Comparison of ENCODE assay signal across 11 cellular contexts in genomic region chr11:111514216-111515031, GRCh38. TPM values are rescaled to one million over a fixed set of nuclear protein-coding genes. Genes with fewer than 3 reads are reported as not detected.
DNase-seq lines count a peak whose midpoint lies in the region; ATAC-seq and TF ChIP-seq lines count a peak whose summit lies in the region.
"Had no signal": no experiment of that assay in that cellular context is flagged by ENCODE, and none has a peak within 500 bp of the region (broad histone marks: within the 10 kb centered on the region; RNA-seq: fewer than 3 reads in every experiment).

TSS of gene HOATZ (plus strand) at chr11:111514778. CDS start at chr11:111514785, 7 bp downstream.

- peaks cover 5% of the 10 kb centered on the region for H3K27me3 Mint-ChIP-seq in glutamatergic neuron (ENCODE audit: unreplicated experiment)

- H3K79me2 ChIP-seq in smooth muscle cell (ENCODE audit: low read depth): no peaks in the 10 kb centered on the region

- H3K4me2 ChIP-seq in smooth muscle cell: peak within 1 kb of the TSS; percentile 95
- H3K4me2 ChIP-seq: BLaER1 treated with 17β-estradiol and CSF1 and Interleukin-3, amounts not matched to agents 10 nM and 100 nM had no signal

- no peaks in the 10 kb centered on the region for H3K27me3 ChIP-seq in smooth muscle cell (ENCODE audit: low read depth)

- H3K36me3 Mint-ChIP-seq in glutamatergic neuron (ENCODE audit: unreplicated experiment): no peaks in the 10 kb centered on the region

- H3K27ac Mint-ChIP-seq in glutamatergic neuron (ENCODE audit: unreplicated experiment): no peak within 1 kb of the TSS

- H3K27ac ChIP-seq in smooth muscle cell (ENCODE audit: low read depth): peak within 1 kb of the TSS; percentile 24
- H3K27ac ChIP-seq: BLaER1 treated with 17β-estradiol and CSF1 and Interleukin-3, amounts not matched to agents 10 nM and 100 nM had no signal

- WGBS in smooth muscle cell (ENCODE audit: low lambda C conversion rate): 14% methylated on average over 33 of the region's 39 CpGs

- peak; percentile 11 for TF ChIP-seq CTCF in glutamatergic neuron (IDR thresholded peaks at IDR 0.05; ENCODE audit: partially characterized antibody, unreplicated experiment)
- TF ChIP-seq CTCF in smooth muscle cell (IDR thresholded peaks at IDR 0.05; ENCODE audit: borderline replicate concordance, insufficient read depth, poor library complexity, severe bottlenecking): no peak

- H3K9me3 ChIP-seq in smooth muscle cell (replicated peaks; ENCODE audit: low read depth): no peaks in the 10 kb centered on the region

- H3F3A ChIP-seq in smooth muscle cell (ENCODE audit: low read depth): peaks cover 21% of the 10 kb centered on the region

- H4K20me1 ChIP-seq in smooth muscle cell (ENCODE audit: low read depth): no peaks in the 10 kb centered on the region
- H4K20me1 ChIP-seq: BLaER1 treated with 17β-estradiol and CSF1 and Interleukin-3, amounts not matched to agents 10 nM and 100 nM had no signal

- peaks cover 30% of the 10 kb centered on the region for H3K4me1 ChIP-seq in smooth muscle cell (ENCODE audit: low read depth)
- H3K4me1 ChIP-seq: BLaER1 treated with 17β-estradiol and CSF1 and Interleukin-3, amounts not matched to agents 10 nM and 100 nM had no signal

- H3K4me1 Mint-ChIP-seq in glutamatergic neuron (ENCODE audit: low read depth, unreplicated experiment): no peaks in the 10 kb centered on the region

- peak within 1 kb of the TSS; percentile 36 for H3K4me3 ChIP-seq in smooth muscle cell
- H3K4me3 ChIP-seq: BLaER1 treated with 17β-estradiol and CSF1 and Interleukin-3, amounts not matched to agents 10 nM and 100 nM had no signal

- H3K4me3 Mint-ChIP-seq in glutamatergic neuron (ENCODE audit: unreplicated experiment): peak within 1 kb of the TSS; percentile 82

- no peaks in the 10 kb centered on the region for H3K9me3 Mint-ChIP-seq in glutamatergic neuron (ENCODE audit: unreplicated experiment)

- H3K36me3 ChIP-seq in smooth muscle cell (ENCODE audit: low read depth): no peaks in the 10 kb centered on the region
- H3K36me3 ChIP-seq: BLaER1 treated with 17β-estradiol and CSF1 and Interleukin-3, amounts not matched to agents 10 nM and 100 nM had no signal

- H3K9ac ChIP-seq in smooth muscle cell (ENCODE audit: low read depth): no peak within 1 kb of the TSS
- H3K9ac ChIP-seq: BLaER1 treated with 17β-estradiol and CSF1 and Interleukin-3, amounts not matched to agents 10 nM and 100 nM had no signal

- no peak within 1 kb of the TSS for H2AFZ ChIP-seq in smooth muscle cell (ENCODE audit: low read depth)

- DNase-seq in activated CD4-positive, alpha-beta T cell treated with anti-CD3 and anti-CD28 coated beads for 48 hours: peak; percentile 30
- no peak for DNase-seq in activated CD4-positive, alpha-beta T cell treated with anti-CD3 and anti-CD28 coated beads, Interleukin-2, amount 50 U/mL, for 48 hours
- peak; percentile 61 for DNase-seq in activated CD8-positive, alpha-beta memory T cell treated with anti-CD3 and anti-CD28 coated beads, Interleukin-2, amount 50 U/mL, for 48 hours
- DNase-seq in glutamatergic neuron: peak; percentile 53
- DNase-seq in smooth muscle cell (lab: John Stamatoyannopoulos, UW; ENCODE audit: unreplicated experiment): no peak
- DNase-seq in OCI-M1 (lab: John Stamatoyannopoulos, UW): no peak
- DNase-seq in NCI-H1092 treated with DMSO at 0.1 percent for 48 hours (lab: John Stamatoyannopoulos, UW): no peak
- DNase-seq: activated CD4-positive, alpha-beta T cell treated with anti-CD3 and anti-CD28 coated beads for 1 hour; stimulated activated CD4-positive, alpha-beta T cell treated with anti-CD3 and anti-CD28 coated beads, Interleukin-2, amount 100 ng/mL, for 48 hours had no signal

- no peak for ATAC-seq in GM21737 (IDR thresholded peaks at IDR 0.05; ENCODE audit: unreplicated experiment)

RNA-seq across cellular contexts. Expression of gene HOATZ, which starts in this region (rescaled TPM):
- total RNA-seq in glutamatergic neuron (ENCODE audit: unreplicated experiment): not detected
- 0.85 TPM in 1 of 2 replicates, not detected in the other for total RNA-seq in smooth muscle cell
- polyA plus RNA-seq in smooth muscle cell: 1.2 and 1.5 TPM in 2 replicates

Comparison
In these comparisons a context has a peak if more than half of its experiments do, and no peak if none do; other contexts are left out.
1. DNase-seq: peak in activated CD4-positive, alpha-beta T cell treated with anti-CD3 and anti-CD28 coated beads for 48 hours (single experiment) and activated CD8-positive, alpha-beta memory T cell treated with anti-CD3 and anti-CD28 coated beads, Interleukin-2, amount 50 U/mL, for 48 hours (single experiment); none in activated CD4-positive, alpha-beta T cell treated with anti-CD3 and anti-CD28 coated beads, Interleukin-2, amount 50 U/mL, for 48 hours (0 of 2), smooth muscle cell (single experiment), OCI-M1 (single experiment) and NCI-H1092 treated with DMSO at 0.1 percent for 48 hours (single experiment).
2. Peak in DNase-seq in glutamatergic neuron; RNA of the gene not detected or under 1 TPM.